ENCODE assay signal across 9 cellular contexts in the genomic region with DNA sequence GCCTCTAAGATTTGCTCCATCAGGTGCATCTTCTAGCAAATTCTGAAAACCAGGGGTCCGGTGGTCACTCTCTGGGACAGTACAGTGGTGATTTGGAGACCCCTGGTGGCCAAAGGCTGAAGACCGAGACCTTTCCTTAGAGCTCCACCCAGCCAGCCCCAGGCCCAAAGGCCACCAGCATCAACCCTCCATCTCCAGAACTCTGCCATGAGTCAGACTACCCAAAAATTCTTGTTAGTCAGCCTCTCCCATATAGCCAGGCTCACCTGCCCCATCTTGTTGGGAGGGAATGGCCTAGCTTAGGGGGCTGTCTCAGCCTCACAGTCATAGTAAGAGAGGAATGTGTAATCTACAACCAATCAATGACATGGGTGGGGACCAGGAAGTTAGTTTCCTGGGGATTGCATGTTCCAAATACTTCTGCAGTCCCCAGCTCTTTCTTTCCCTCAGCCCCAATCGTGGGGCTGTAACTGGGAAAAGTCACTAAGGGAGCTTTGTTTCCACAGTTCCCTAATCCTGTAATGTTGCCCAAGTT. TPM values are rescaled to one million over a fixed set of nuclear protein-coding genes. Genes with fewer than 3 reads are reported as not detected.
DNase-seq lines count a peak whose midpoint lies in the region; ATAC-seq, FAIRE-seq and TF ChIP-seq lines count a peak whose summit lies in the region.
"Had no signal": no experiment of that assay in that cellular context is flagged by ENCODE, and none has a peak within 500 bp of the region (broad histone marks: within the 10 kb centered on the region; RNA-seq: fewer than 3 reads in every experiment).

No MANE protein-coding gene starts in this region.

- TF ChIP-seq CTCF in D721Med (IDR thresholded peaks at IDR 0.05; ENCODE audit: insufficient read depth, missing control alignments) (peak; percentile 56), HL-60 (IDR thresholded peaks at IDR 0.05; ENCODE audit: insufficient read depth, low read length) (peak; percentile 65), SU-DHL-6 (IDR thresholded peaks at IDR 0.05; ENCODE audit: insufficient read depth, low read length, poor library complexity, severe bottlenecking) (peak; percentile 52), H1 (IDR thresholded peaks at IDR 0.05; ENCODE audit: control extremely low read depth in 1 of 3, insufficient read depth in 1 of 3, low read depth in 1 of 3, low read length in 3 of 3) (peak; percentile 77 to 91 (median 83)), type B pancreatic cell (conservative IDR thresholded peaks at IDR 0.05) (peak; percentile 89)

- peak; percentile 79 for DNase-seq in D721Med (ENCODE audit: insufficient read length, low spot score)
- peak in 1 of 2 experiments; percentile 31 for DNase-seq in HL-60 (ENCODE audit: low read depth in 1 of 2, low spot score in 1 of 2)
- DNase-seq in H1 (ENCODE audit: low read depth in 1 of 2, low spot score in 2 of 2) = peak in 1 of 2 experiments; percentile 90
- DNase-seq in mesenchymal stem cell = peak; percentile 61
- DNase-seq in type B pancreatic cell (ENCODE audit: extremely low spot score, unreplicated experiment) = no peak
- no peak for DNase-seq in NCI-H1048 (lab: John Stamatoyannopoulos, UW)

- peak overlapping the region; percentile 71 for H3K27ac Mint-ChIP-seq in type B pancreatic cell

- no peak overlapping the region for H2BK20ac ChIP-seq in H1 (ENCODE audit: low read length)

- H3K27me3 ChIP-seq in HL-60 (ENCODE audit: insufficient read depth, poor library complexity, severe bottlenecking) = no peaks in the 10 kb centered on the region
- H3K27me3 ChIP-seq in SU-DHL-6 (ENCODE audit: low read length) = no peaks in the 10 kb centered on the region
- no peaks in the 10 kb centered on the region for H3K27me3 ChIP-seq in H1 (replicated peaks in 1 of 4; ENCODE audit: control insufficient read depth in 3 of 4, extremely low read depth in 1 of 4, insufficient read depth in 3 of 4, low read length in 3 of 4)
- no peaks in the 10 kb centered on the region for H3K27me3 ChIP-seq in mesenchymal stem cell (ENCODE audit: control insufficient read depth in 1 of 2, insufficient read depth in 1 of 2, low read length in 2 of 2)

- peaks cover 0 to 2% (median 0%) of the 10 kb centered on the region in 4 experiments; a peak in 2 of 7 replicates for H3K4me1 ChIP-seq in H1 (replicated peaks in 1 of 4; ENCODE audit: control insufficient read depth in 3 of 4, insufficient read depth in 4 of 4, low read length in 3 of 4)
- peaks cover 15% of the 10 kb centered on the region for H3K4me1 ChIP-seq in mesenchymal stem cell (ENCODE audit: control insufficient read depth, insufficient read depth, low read depth, low read length)

- no peaks in the 10 kb centered on the region for H3F3A ChIP-seq in SU-DHL-6 (ENCODE audit: insufficient read depth)

- no peak overlapping the region for H2AK5ac ChIP-seq in H1 (ENCODE audit: low read depth, low read length)
- no peak overlapping the region for H2AK5ac ChIP-seq in mesenchymal stem cell (ENCODE audit: low read length, severe bottlenecking)

- no peak for FAIRE-seq in D721Med (lab: Jason Lieb, UNC)
- FAIRE-seq in H1 (lab: Jason Lieb, UNC) = peak; percentile 60

- 47% methylated on average over 3 of the region's 3 CpGs; no CpG with 5 or more reads in 1 of the 2 experiments for WGBS in H1 (ENCODE audit: extremely low coverage in 1 of 2, insufficient coverage in 1 of 2, insufficient read length in 1 of 2, insufficient replicate concordance in 2 of 2, low coverage in 1 of 2, low lambda C conversion rate in 2 of 2, missing lambda C conversion rate in 1 of 2), 2 experiments
- WGBS in mesenchymal stem cell = 28% methylated on average over 3 of the region's 3 CpGs

- no peak overlapping the region for H3K14ac ChIP-seq in H1 (ENCODE audit: insufficient read length)
- no peak overlapping the region for H3K14ac ChIP-seq in mesenchymal stem cell (ENCODE audit: low read length in 2 of 2)

- no peak overlapping the region for H3K4me3 ChIP-seq in HL-60 (replicated peaks; ENCODE audit: insufficient read depth, low read length)
- H3K4me3 ChIP-seq in SU-DHL-6 (ENCODE audit: insufficient read depth, low read length, poor library complexity, severe bottlenecking) = no peak overlapping the region
- H3K4me3 ChIP-seq in H1 (ENCODE audit: extremely low read depth in 1 of 4, insufficient read depth in 2 of 4, low read depth in 3 of 4, low read length in 4 of 4) = no peak overlapping the region
- H3K4me3 ChIP-seq in mesenchymal stem cell (ENCODE audit: insufficient read depth in 1 of 2, low read depth in 1 of 2, low read length in 2 of 2) = no peak overlapping the region

- H3K4me3 Mint-ChIP-seq in type B pancreatic cell = no peak overlapping the region

- no peak overlapping the region for H3K4ac ChIP-seq in H1 (replicated peaks; ENCODE audit: insufficient read length, low read depth, low read length)
- peak overlapping the region in 1 of 2 experiments; percentile 20 for H3K4ac ChIP-seq in mesenchymal stem cell (ENCODE audit: low read depth in 1 of 2, low read length in 2 of 2)

- POLR2A ChIA-PET in H1 (lab: Charles Lee; ENCODE audit: partially characterized antibody) = interaction anchor here (0.6 to 9.3 kb wide), 5 partner anchors 9 to 78 kb away, joined by 3 to 61 read pairs (median 6); a partner anchor contains a TSS

- no peak for ATAC-seq in GM21515 (IDR thresholded peaks at IDR 0.05; ENCODE audit: unreplicated experiment)

- no peak for TF ChIP-seq POLR2A in H1 (IDR thresholded peaks at IDR 0.05; ENCODE audit: control extremely low read depth in 1 of 2, low read depth in 2 of 2, low read length in 2 of 2)

- H2BK120ac ChIP-seq in H1 (replicated peaks; ENCODE audit: low read depth, low read length) (no peak overlapping the region), mesenchymal stem cell (ENCODE audit: low read depth, low read length) (no peak overlapping the region)

- no peak overlapping the region for H3K56ac ChIP-seq in H1 (replicated peaks; ENCODE audit: insufficient read length, low read depth, low read length)

- no peak overlapping the region for H3K9ac ChIP-seq in SU-DHL-6 (ENCODE audit: low read length)
- H3K9ac ChIP-seq in H1 (replicated peaks in 1 of 4; ENCODE audit: extremely low read depth in 1 of 4, low read depth in 3 of 4, low read length in 3 of 4) = no peak overlapping the region
- H3K9ac ChIP-seq in mesenchymal stem cell (ENCODE audit: low read length) = peak overlapping the region; percentile 75

- no peak overlapping the region for H3K23ac ChIP-seq in H1 (ENCODE audit: insufficient read length)
- no peak overlapping the region for H3K23ac ChIP-seq in mesenchymal stem cell (ENCODE audit: low read length in 2 of 2)

- H3K27ac ChIP-seq in HL-60 (replicated peaks) (no peak overlapping the region), SU-DHL-6 (ENCODE audit: low read depth, low read length) (no peak overlapping the region), H1 (ENCODE audit: low read depth, low read length) (no peak overlapping the region), mesenchymal stem cell (ENCODE audit: low read length, poor library complexity, severe bottlenecking) (no peak overlapping the region)

- H2BK15ac ChIP-seq in H1 (ENCODE audit: low read length) = no peak overlapping the region
- H2BK15ac ChIP-seq in mesenchymal stem cell (ENCODE audit: low read depth, poor library complexity, severe bottlenecking) = no peak overlapping the region

- H2BK12ac ChIP-seq in H1 (ENCODE audit: low read depth, low read length) (no peak overlapping the region), mesenchymal stem cell (ENCODE audit: low read length in 2 of 2) (no peak overlapping the region)

- no peaks in the 10 kb centered on the region for H3K27me3 Mint-ChIP-seq in type B pancreatic cell

- TF ChIP-seq EP300 in H1 (IDR thresholded peaks at IDR 0.05; ENCODE audit: borderline replicate concordance in 1 of 2, low read depth in 2 of 2, low read length in 2 of 2) = no peak

- peaks cover 7% of the 10 kb centered on the region for H3K36me3 Mint-ChIP-seq in type B pancreatic cell

- no peak overlapping the region for H2AFZ ChIP-seq in SU-DHL-6 (ENCODE audit: low read depth, low read length, severe bottlenecking)
- H2AFZ ChIP-seq in H1 (ENCODE audit: low read length) = no peak overlapping the region
- no peak overlapping the region for H2AFZ ChIP-seq in mesenchymal stem cell (ENCODE audit: low read depth, low read length)

- H3K23me2 ChIP-seq in H1 (ENCODE audit: low read depth, low read length) = no peaks in the 10 kb centered on the region

- H4K91ac ChIP-seq in H1 (replicated peaks; ENCODE audit: insufficient read length, low read length) = no peak overlapping the region
- no peak overlapping the region for H4K91ac ChIP-seq in mesenchymal stem cell (ENCODE audit: low read length)

- no peak overlapping the region for H2BK5ac ChIP-seq in H1 (ENCODE audit: low read depth, low read length)
- H2BK5ac ChIP-seq in mesenchymal stem cell (ENCODE audit: low read depth, low read length, poor library complexity, severe bottlenecking) = no peak overlapping the region

- H3K36me3 ChIP-seq in SU-DHL-6 (ENCODE audit: low read length) (0 out of 2 replicates have a peak, but pooled peaks cover 5% of the 10 kb centered on the region), H1 (ENCODE audit: control insufficient read depth in 2 of 4, insufficient read depth in 4 of 4, low read length in 3 of 4) (peaks cover 0 to 3% (median 0%) of the 10 kb centered on the region in 4 experiments; a peak in 4 of 8 replicates), mesenchymal stem cell (ENCODE audit: control insufficient read depth in 1 of 2, insufficient read depth in 2 of 2, low read depth in 1 of 2, low read length in 2 of 2) (peaks cover 20 to 33% of the 10 kb centered on the region in 2 experiments)

- H4K20me1 ChIP-seq in SU-DHL-6 (ENCODE audit: low read depth, low read length) = no peaks in the 10 kb centered on the region
- peaks cover 0 to 2% of the 10 kb centered on the region in 2 experiments for H4K20me1 ChIP-seq in H1 (replicated peaks in 1 of 2; ENCODE audit: control insufficient read depth in 1 of 2, insufficient read depth in 2 of 2, low read length in 2 of 2)

- H3K4me2 ChIP-seq in SU-DHL-6 (ENCODE audit: low read depth, low read length, poor library complexity, severe bottlenecking) (no peak overlapping the region), H1 (ENCODE audit: insufficient read depth in 1 of 2, low read depth in 2 of 2, low read length in 2 of 2) (no peak overlapping the region), mesenchymal stem cell (ENCODE audit: low read length, poor library complexity, severe bottlenecking) (no peak overlapping the region)

- H3K9me2 ChIP-seq in SU-DHL-6 (replicated peaks; ENCODE audit: insufficient read depth, low read length) = no peaks in the 10 kb centered on the region

- CTCF ChIA-PET in H1 (lab: Charles Lee; ENCODE audit: partially characterized antibody) = interaction anchor here (0.7 to 20.9 kb wide), 34 partner anchors 8 to 278 kb away, joined by 3 to 738 read pairs (median 4); a partner anchor contains a TSS

- H3K79me2 ChIP-seq in SU-DHL-6 (ENCODE audit: insufficient read depth, low read length) (no peaks in the 10 kb centered on the region), H1 (ENCODE audit: control insufficient read depth in 1 of 2, insufficient read depth in 2 of 2, low read length in 2 of 2) (no peaks in the 10 kb centered on the region)

- peaks cover 14% of the 10 kb centered on the region for H3K4me1 Mint-ChIP-seq in type B pancreatic cell (ENCODE audit: unreplicated experiment)

- H3K18ac ChIP-seq in H1 (ENCODE audit: extremely low read depth, low read length) (no peak overlapping the region), mesenchymal stem cell (ENCODE audit: low read depth in 1 of 2, low read length in 2 of 2) (no peak overlapping the region)

- H3K9me3 Mint-ChIP-seq in type B pancreatic cell = no peaks in the 10 kb centered on the region

- H3K79me1 ChIP-seq in H1 (ENCODE audit: low read depth, low read length) (no peaks in the 10 kb centered on the region), mesenchymal stem cell (replicated peaks; ENCODE audit: low read length, poor library complexity, severe bottlenecking) (peaks cover 20% of the 10 kb centered on the region)

- no peak overlapping the region for H4K8ac ChIP-seq in H1 (ENCODE audit: extremely low read depth, insufficient read depth, low read length)
- H4K8ac ChIP-seq in mesenchymal stem cell (ENCODE audit: low read length) = no peak overlapping the region

- H3K9me3 ChIP-seq in SU-DHL-6 (ENCODE audit: insufficient read depth, low read length) (no peaks in the 10 kb centered on the region), H1 (ENCODE audit: insufficient read depth in 2 of 2, low read depth in 1 of 2, low read length in 1 of 2) (no peaks in the 10 kb centered on the region), mesenchymal stem cell (ENCODE audit: control insufficient read depth, low read length) (no peaks in the 10 kb centered on the region)

- H4K5ac ChIP-seq in H1 (ENCODE audit: insufficient read length, low read depth, low read length) = no peak overlapping the region

- TF ChIP-seq RAD21 in H1 (IDR thresholded peaks at IDR 0.05 in 1 of 2, conservative IDR thresholded peaks at IDR 0.05 in 1 of 2; ENCODE audit: low read depth in 2 of 2, low read length in 2 of 2) = peak; percentile 90 to 92

RNA-seq across cellular contexts. Expression of a gene that starts 9.8 kb away (rescaled TPM):
- total RNA-seq in H1 (2021; fragmentation: NEBNext Ultra II Directional; extraction: Animal tissue kit (Norgen Biotek cat#: 25700)) = 2.4 and 2.8 TPM in 2 replicates
- polyA plus RNA-seq in H1 (2011; rRNA removed) = 2.1 and 2.4 TPM in 2 replicates
- 1.7 TPM for polyA plus RNA-seq in H1 (2011; cell fraction: cytosol; rRNA removed)
- polyA plus RNA-seq in H1 (2011; cell fraction: nucleus; rRNA removed) = 2.5 TPM
- polyA plus RNA-seq in H1 (2012, experiment 1 of 2) = 1.1 to 2.4 TPM (median 1.6 TPM) in 4 replicates
- polyA plus RNA-seq in H1 (2012, experiment 2 of 2) = 1.4 TPM
- polyA plus RNA-seq in H1 (2013, experiment 1 of 2) = 3.2 TPM
- polyA plus RNA-seq in H1 (2013, experiment 2 of 2) = 2.8 TPM
- 1.1 TPM in 2 replicates for polyA minus RNA-seq in H1 (2011; rRNA and poly(A)+ RNA removed)
- polyA minus RNA-seq in H1 (2011; cell fraction: cytosol; rRNA and poly(A)+ RNA removed) = 2.0 TPM
- 1.6 TPM for polyA minus RNA-seq in H1 (2011; cell fraction: nucleus; rRNA and poly(A)+ RNA removed)
- polyA plus RNA-seq in mesenchymal stem cell (2013, experiment 1 of 2) = 0.25 TPM
- polyA plus RNA-seq in mesenchymal stem cell (2013, experiment 2 of 2) = 0.22 TPM
- total RNA-seq in type B pancreatic cell (ENCODE audit: low replicate concordance) = 0.14 and 2.5 TPM in 2 replicates

RNA-seq across cellular contexts. Expression of a gene that starts 14.4 kb away (rescaled TPM):
- 42.0 and 47.8 TPM in 2 replicates for total RNA-seq in H1 (2021; fragmentation: NEBNext Ultra II Directional; extraction: Animal tissue kit (Norgen Biotek cat#: 25700))
- 36.1 and 51.0 TPM in 2 replicates for polyA plus RNA-seq in H1 (2011; rRNA removed)
- 53.9 TPM for polyA plus RNA-seq in H1 (2011; cell fraction: cytosol; rRNA removed)
- polyA plus RNA-seq in H1 (2011; cell fraction: nucleus; rRNA removed) = 19.8 TPM
- 55.6 to 70.5 TPM (median 64.5 TPM) in 4 replicates for polyA plus RNA-seq in H1 (2012, experiment 1 of 2)
- polyA plus RNA-seq in H1 (2012, experiment 2 of 2) = 47.1 TPM
- 35.8 TPM for polyA plus RNA-seq in H1 (2013, experiment 1 of 2)
- polyA plus RNA-seq in H1 (2013, experiment 2 of 2) = 38.3 TPM
- polyA minus RNA-seq in H1 (2011; rRNA and poly(A)+ RNA removed) = 19.0 and 20.3 TPM in 2 replicates
- polyA minus RNA-seq in H1 (2011; cell fraction: cytosol; rRNA and poly(A)+ RNA removed) = 34.5 TPM
- polyA minus RNA-seq in H1 (2011; cell fraction: nucleus; rRNA and poly(A)+ RNA removed) = 11.1 TPM
- polyA plus RNA-seq in mesenchymal stem cell (2013, experiment 1 of 2) = 78.6 TPM
- 81.9 TPM for polyA plus RNA-seq in mesenchymal stem cell (2013, experiment 2 of 2)
- total RNA-seq in type B pancreatic cell (ENCODE audit: low replicate concordance) = 63.4 and 75.6 TPM in 2 replicates

RNA-seq across cellular contexts. Expression of a gene that starts 21.1 kb away (rescaled TPM):
- total RNA-seq in H1 (2021; fragmentation: NEBNext Ultra II Directional; extraction: Animal tissue kit (Norgen Biotek cat#: 25700)) = 52.4 and 55.1 TPM in 2 replicates
- 18.2 and 24.8 TPM in 2 replicates for polyA plus RNA-seq in H1 (2011; rRNA removed)
- polyA plus RNA-seq in H1 (2011; cell fraction: cytosol; rRNA removed) = 23.1 TPM
- 36.3 TPM for polyA plus RNA-seq in H1 (2011; cell fraction: nucleus; rRNA removed)
- polyA plus RNA-seq in H1 (2012, experiment 1 of 2) = 44.6 to 64.8 TPM (median 56.7 TPM) in 4 replicates
- polyA plus RNA-seq in H1 (2012, experiment 2 of 2) = 55.0 TPM
- polyA plus RNA-seq in H1 (2013, experiment 1 of 2) = 30.4 TPM
- polyA plus RNA-seq in H1 (2013, experiment 2 of 2) = 27.2 TPM
- polyA minus RNA-seq in H1 (2011; rRNA and poly(A)+ RNA removed) = 10.9 and 11.9 TPM in 2 replicates
- 31.9 TPM for polyA minus RNA-seq in H1 (2011; cell fraction: cytosol; rRNA and poly(A)+ RNA removed)
- 18.1 TPM for polyA minus RNA-seq in H1 (2011; cell fraction: nucleus; rRNA and poly(A)+ RNA removed)
- polyA plus RNA-seq in mesenchymal stem cell (2013, experiment 1 of 2) = 97.8 TPM
- polyA plus RNA-seq in mesenchymal stem cell (2013, experiment 2 of 2) = 97.8 TPM
- 94.5 and 112 TPM in 2 replicates for total RNA-seq in type B pancreatic cell (ENCODE audit: low replicate concordance)

RNA-seq across cellular contexts. Expression of a gene that starts 46.2 kb away (rescaled TPM):
- 22.9 and 23.9 TPM in 2 replicates for total RNA-seq in H1 (2021; fragmentation: NEBNext Ultra II Directional; extraction: Animal tissue kit (Norgen Biotek cat#: 25700))
- 38.1 and 39.4 TPM in 2 replicates for polyA plus RNA-seq in H1 (2011; rRNA removed)
- polyA plus RNA-seq in H1 (2011; cell fraction: cytosol; rRNA removed) = 38.4 TPM
- polyA plus RNA-seq in H1 (2011; cell fraction: nucleus; rRNA removed) = 28.3 TPM
- polyA plus RNA-seq in H1 (2012, experiment 1 of 2) = 21.8 to 29.1 TPM (median 27.6 TPM) in 4 replicates
- polyA plus RNA-seq in H1 (2012, experiment 2 of 2) = 30.5 TPM
- polyA plus RNA-seq in H1 (2013, experiment 1 of 2) = 13.3 TPM
- 13.4 TPM for polyA plus RNA-seq in H1 (2013, experiment 2 of 2)
- 19.9 and 22.5 TPM in 2 replicates for polyA minus RNA-seq in H1 (2011; rRNA and poly(A)+ RNA removed)
- polyA minus RNA-seq in H1 (2011; cell fraction: cytosol; rRNA and poly(A)+ RNA removed) = 10.1 TPM
- polyA minus RNA-seq in H1 (2011; cell fraction: nucleus; rRNA and poly(A)+ RNA removed) = 8.7 TPM
- 15.5 TPM for polyA plus RNA-seq in mesenchymal stem cell (2013, experiment 1 of 2)
- polyA plus RNA-seq in mesenchymal stem cell (2013, experiment 2 of 2) = 16.6 TPM
- total RNA-seq in type B pancreatic cell (ENCODE audit: low replicate concordance) = 29.5 and 31.9 TPM in 2 replicates

RNA-seq across cellular contexts. Expression of a gene that starts 51.0 kb away (rescaled TPM):
- 1.3 and 1.6 TPM in 2 replicates for total RNA-seq in H1 (2021; fragmentation: NEBNext Ultra II Directional; extraction: Animal tissue kit (Norgen Biotek cat#: 25700))
- 1.7 and 2.6 TPM in 2 replicates for polyA plus RNA-seq in H1 (2011; rRNA removed)
- polyA plus RNA-seq in H1 (2011; cell fraction: cytosol; rRNA removed) = 2.4 TPM
- 8.2 TPM for polyA plus RNA-seq in H1 (2011; cell fraction: nucleus; rRNA removed)
- 1.7 to 2.5 TPM (median 2.2 TPM) in 4 replicates for polyA plus RNA-seq in H1 (2012, experiment 1 of 2)
- 1.3 TPM for polyA plus RNA-seq in H1 (2012, experiment 2 of 2)
- polyA plus RNA-seq in H1 (2013, experiment 1 of 2) = 0.81 TPM
- polyA plus RNA-seq in H1 (2013, experiment 2 of 2) = 0.75 TPM
- polyA minus RNA-seq in H1 (2011; rRNA and poly(A)+ RNA removed) = 0.80 and 1.4 TPM in 2 replicates
- 2.2 TPM for polyA minus RNA-seq in H1 (2011; cell fraction: cytosol; rRNA and poly(A)+ RNA removed)
- 3.0 TPM for polyA minus RNA-seq in H1 (2011; cell fraction: nucleus; rRNA and poly(A)+ RNA removed)
- polyA plus RNA-seq in mesenchymal stem cell (2013, experiment 1 of 2) = 0.23 TPM
- polyA plus RNA-seq in mesenchymal stem cell (2013, experiment 2 of 2) = 0.29 TPM
- 2.1 and 9.6 TPM in 2 replicates for total RNA-seq in type B pancreatic cell (ENCODE audit: low replicate concordance)
- total RNA-seq: activated CD8-positive, alpha-beta memory T cell treated with anti-CD3 and anti-CD28 coated beads for 36 hours had no signal

Comparison
In these comparisons a context has a peak if more than half of its experiments do, and no peak if none do; other contexts are left out.
1. DNase-seq: peak in D721Med (single experiment) and mesenchymal stem cell (single experiment); none in type B pancreatic cell (single experiment) and NCI-H1048 (single experiment).
2. Peak in every context shown above with its lines, with median percentiles within 50 percentile points of each other: CTCF ChIP-seq.